Comparison of ENCODE assay signal across 18 cellular contexts in the genomic region with DNA sequence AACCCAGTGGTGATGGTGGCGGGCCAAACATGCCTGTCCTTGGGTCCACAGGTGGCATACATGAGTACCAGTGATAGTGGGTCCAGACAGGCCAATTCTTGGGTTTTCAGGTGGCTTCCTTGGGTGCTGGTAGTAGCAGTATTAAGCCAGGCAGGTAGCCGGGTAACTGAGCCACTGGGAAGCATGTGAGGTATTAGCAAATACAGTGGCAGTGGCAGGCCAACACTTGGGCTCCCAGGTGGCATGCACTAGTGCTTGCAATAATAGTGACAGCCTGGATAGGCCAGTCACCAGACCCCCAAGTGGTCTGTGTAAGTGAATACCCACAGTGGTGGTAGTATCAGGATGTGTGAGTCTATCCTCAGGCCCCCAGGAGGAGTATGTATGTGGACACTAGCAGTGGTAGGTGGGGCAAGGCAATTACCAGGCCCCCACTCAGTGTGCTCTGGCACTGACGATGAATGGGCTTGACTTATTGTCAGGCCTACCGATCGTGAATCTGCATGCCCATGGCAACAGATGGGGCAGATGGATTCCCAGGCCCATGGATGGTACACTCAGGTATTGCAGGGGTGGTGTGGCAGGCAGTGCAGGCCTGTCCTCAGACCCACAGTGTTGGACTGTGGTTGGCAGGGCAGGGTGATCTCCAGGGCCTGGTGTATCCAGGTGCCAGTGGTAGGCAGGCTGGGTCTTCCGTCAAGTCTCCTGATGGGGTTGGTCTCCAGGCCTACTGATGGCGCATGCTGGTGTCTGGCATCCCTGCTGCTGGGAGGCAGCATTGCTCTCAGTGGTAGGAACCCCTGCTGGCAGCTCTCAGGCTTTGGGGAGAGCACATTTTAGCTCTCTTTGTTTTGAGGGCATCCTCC.
"Had no signal": no experiment of that assay in that cellular context is flagged by ENCODE, and none has a peak within 500 bp of the region (broad histone marks: within the 10 kb centered on the region; RNA-seq: fewer than 3 reads in every experiment).

No MANE protein-coding gene starts in this region.

- H3K9me3 ChIP-seq: neutrophil, ovary, upper lobe of left lung had no signal

- DNase-seq: effector CD4-positive, alpha-beta T cell; foreskin melanocyte; left colon; left ventricle myocardium superior; mesenchymal stem cell; naive B cell; ovary; stimulated activated CD4-positive, alpha-beta T cell treated with anti-CD3 and anti-CD28 coated beads, Interleukin-4, amount 100 ng/mL, for 1 hour; stimulated activated CD8-positive, alpha-beta memory T cell treated with anti-CD3 and anti-CD28 coated beads, Interleukin-4, amount 100 ng/mL, for 48 hours; stimulated activated naive B cell treated with anti-CD40 and anti-IgM and Interleukin-4, amounts not matched to agents 10 μg/mL and 1 μg/mL and 100 μg/mL, for 72 hours; upper lobe of left lung had no signal

- H3K36me3 ChIP-seq: neutrophil, ovary, upper lobe of left lung had no signal

- H3K4me1 ChIP-seq: upper lobe of left lung had no signal

- H3K27ac Mint-ChIP-seq: nephron, progenitor cell of endocrine pancreas had no signal

- H3K4me3 Mint-ChIP-seq: naive B cell; nephron; stimulated activated naive B cell treated with anti-CD40 and anti-IgM and Interleukin-4, amounts not matched to agents 10 μg/mL and 1 μg/mL and 100 μg/mL, for 72 hours had no signal

- ATAC-seq: left colon; left ventricle myocardium superior; stimulated activated naive B cell treated with anti-CD40 and anti-IgM and Interleukin-4, amounts not matched to agents 10 μg/mL and 1 μg/mL and 100 μg/mL, for 72 hours had no signal

- H3K4me1 Mint-ChIP-seq: naive B cell; nephron; stimulated activated naive B cell treated with anti-CD40 and anti-IgM and Interleukin-4, amounts not matched to agents 10 μg/mL and 1 μg/mL and 100 μg/mL, for 72 hours had no signal

- H3K27me3 Mint-ChIP-seq: progenitor cell of endocrine pancreas; stimulated activated naive B cell treated with anti-CD40 and anti-IgM and Interleukin-4, amounts not matched to agents 10 μg/mL and 1 μg/mL and 100 μg/mL, for 72 hours had no signal

- H3K36me3 Mint-ChIP-seq: naive B cell had no signal

- H3K27me3 ChIP-seq: hepatocyte, neutrophil, ovary, upper lobe of left lung had no signal

- H3K4me3 ChIP-seq: coronary artery, hepatocyte, lung, ovary, smooth muscle cell, upper lobe of left lung had no signal

- H3K27ac ChIP-seq: coronary artery, hepatocyte, neutrophil, ovary, upper lobe of left lung had no signal
